12 cellular contexts compared by ENCODE assay signal in genomic region chr3:183449791-183450190, GRCh38. TPM values are rescaled to one million over a fixed set of nuclear protein-coding genes. Genes with fewer than 3 reads are reported as not detected.
DNase-seq lines count a peak whose midpoint lies in the region; ATAC-seq, FAIRE-seq and TF ChIP-seq lines count a peak whose summit lies in the region.
"Had no signal": no experiment of that assay in that cellular context is flagged by ENCODE, and none has a peak within 500 bp of the region (broad histone marks: within the 10 kb centered on the region; RNA-seq: fewer than 3 reads in every experiment).

No MANE protein-coding gene starts in this region.

- CTCF ChIA-PET in HepG2 (lab: Yijun Ruan, JAX; ENCODE audit: low intra/inter-chr PET ratio, low total read pairs), result no interaction called here

- FAIRE-seq in HepG2 (lab: Jason Lieb, UNC), result no peak

- TF ChIP-seq POLR2A in HepG2 (IDR thresholded peaks at IDR 0.05; ENCODE audit: insufficient read depth in 1 of 2, low read depth in 2 of 2, low read length in 2 of 2) (no peak), right lobe of liver (IDR thresholded peaks at IDR 0.05) (no peak)

- DNase-seq in HepG2 (ENCODE audit: low spot score) (no peak), right lobe of liver (no peak), dorsolateral prefrontal cortex (no peak), nephron progenitor cell (no peak), OCI-M2 (lab: John Stamatoyannopoulos, UW; ENCODE audit: unreplicated experiment) (no peak), putamen (ENCODE audit: low spot score) (no peak)
- no peak for DNase-seq in natural killer cell treated with Interleukin-12 subunit alpha and Interleukin-12 subunit beta and Interleukin-15 and Interleukin-18, amount 100 ng/mL, for 72 hours (ENCODE audit: low spot score)
- DNase-seq: activated CD4-positive, alpha-beta memory T cell treated with anti-CD3 and anti-CD28 coated beads for 36 hours; activated T-cell treated with anti-CD3 and anti-CD28 coated beads, Interleukin-2, amount 50 U/mL, for 72 hours; NCI-H187 had no signal

- peaks cover 8% of the 10 kb centered on the region for H3K79me2 ChIP-seq in HepG2 (ENCODE audit: insufficient read depth, low read length)

- no peak overlapping the region for H3K27ac ChIP-seq in HepG2 (ENCODE audit: extremely low read length, insufficient read depth, low read length)
- H3K27ac ChIP-seq in right lobe of liver, result no peak overlapping the region
- peak overlapping the region in 27 of 59 donors; percentile 2 to 93 (median 36) for H3K27ac ChIP-seq in dorsolateral prefrontal cortex

- ATAC-seq in HepG2, result no peak
- ATAC-seq in right lobe of liver, result no peak
- ATAC-seq in natural killer cell treated with Interleukin-12 subunit alpha and Interleukin-12 subunit beta and Interleukin-15 and Interleukin-18, amount 100 ng/mL, for 72 hours, result no peak
- ATAC-seq in GM18868 (IDR thresholded peaks at IDR 0.05; ENCODE audit: unreplicated experiment), result no peak
- ATAC-seq: activated T-cell treated with anti-CD3 and anti-CD28 coated beads, Interleukin-2, amount 50 U/mL, for 72 hours had no signal

- H3K27me3 ChIP-seq in HepG2 (ENCODE audit: control insufficient read depth in 1 of 2, insufficient read depth in 2 of 2, low read length in 2 of 2) (no peaks in the 10 kb centered on the region; a peak in 2 of 5 replicates), right lobe of liver (no peaks in the 10 kb centered on the region), dorsolateral prefrontal cortex (no peaks in the 10 kb centered on the region)

- peaks cover 22% of the 10 kb centered on the region for H3K4me1 ChIP-seq in HepG2 (ENCODE audit: insufficient read depth, low read length)
- peaks cover 0 to 6% (median 0%) of the 10 kb centered on the region in 4 donors for H3K4me1 ChIP-seq in right lobe of liver

- no peak overlapping the region for H3K4me3 ChIP-seq in HepG2 (replicated peaks in 1 of 3; ENCODE audit: insufficient read depth in 1 of 3, low read depth in 2 of 3, low read length in 3 of 3)
- H3K4me3 ChIP-seq in right lobe of liver, result no peak overlapping the region
- peak overlapping the region in 58 of 59 donors; percentile 3 to 93 (median 80) for H3K4me3 ChIP-seq in dorsolateral prefrontal cortex

- H3K27ac Mint-ChIP-seq in nephron progenitor cell, result no peak overlapping the region
- H3K27ac Mint-ChIP-seq in natural killer cell treated with Interleukin-12 subunit alpha and Interleukin-12 subunit beta and Interleukin-15 and Interleukin-18, amount 100 ng/mL, for 72 hours, result no peak overlapping the region
- H3K27ac Mint-ChIP-seq: activated CD4-positive, alpha-beta memory T cell treated with anti-CD3 and anti-CD28 coated beads for 36 hours; activated T-cell treated with anti-CD3 and anti-CD28 coated beads, Interleukin-2, amount 50 U/mL, for 72 hours had no signal

- no peaks in the 10 kb centered on the region for H4K20me1 ChIP-seq in HepG2 (ENCODE audit: insufficient read depth, low read length)

- intact Hi-C loops in HepG2 (cut with micrococcal nuclease; ENCODE audit: unreplicated experiment), result no loop called here
- intact Hi-C loops in right lobe of liver (cut with DNase I), result no loop called here
- intact Hi-C loops in dorsolateral prefrontal cortex (cut with DNase I), result loop anchor here (5.0 to 10.0 kb wide), 3 partner anchors 57 to 347 kb away; no protein-coding TSS in a partner anchor

- peaks cover 4% of the 10 kb centered on the region for H3K9me3 Mint-ChIP-seq in nephron progenitor cell
- no peaks in the 10 kb centered on the region for H3K9me3 Mint-ChIP-seq in natural killer cell treated with Interleukin-12 subunit alpha and Interleukin-12 subunit beta and Interleukin-15 and Interleukin-18, amount 100 ng/mL, for 72 hours
- H3K9me3 Mint-ChIP-seq: activated CD4-positive, alpha-beta memory T cell treated with anti-CD3 and anti-CD28 coated beads for 36 hours; activated T-cell treated with anti-CD3 and anti-CD28 coated beads, Interleukin-2, amount 50 U/mL, for 72 hours had no signal

- no peak for TF ChIP-seq CTCF in HepG2 (CRISPR knock-in tag; IDR thresholded peaks at IDR 0.05)
- TF ChIP-seq CTCF in right lobe of liver (IDR thresholded peaks at IDR 0.05), result no peak
- TF ChIP-seq CTCF in dorsolateral prefrontal cortex (IDR thresholded peaks at IDR 0.05 in 54 of 56, conservative IDR thresholded peaks at IDR 0.05 in 2 of 56; ENCODE audit: low read depth in 1 of 56, partially characterized antibody in 56 of 56), result peak in 1 of 56 donors; percentile 3
- no peak for TF ChIP-seq CTCF in nephron progenitor cell (IDR thresholded peaks at IDR 0.05)

- TF ChIP-seq EP300 in HepG2 (IDR thresholded peaks at IDR 0.05; ENCODE audit: low read depth in 2 of 2, low read length in 2 of 2), result no peak
- no peak for TF ChIP-seq EP300 in HepG2 (CRISPR knock-in tag; IDR thresholded peaks at IDR 0.05; ENCODE audit: borderline replicate concordance)

- no peaks in the 10 kb centered on the region for H3K9me3 ChIP-seq in HepG2 (ENCODE audit: low read length)
- H3K9me3 ChIP-seq in right lobe of liver, result no peaks in the 10 kb centered on the region

- H3K36me3 Mint-ChIP-seq in nephron progenitor cell (ENCODE audit: low read depth), result peaks cover 25% of the 10 kb centered on the region
- peaks cover 1% of the 10 kb centered on the region for H3K36me3 Mint-ChIP-seq in natural killer cell treated with Interleukin-12 subunit alpha and Interleukin-12 subunit beta and Interleukin-15 and Interleukin-18, amount 100 ng/mL, for 72 hours

- POLR2A ChIA-PET in HepG2 (lab: Yijun Ruan, JAX), result no interaction called here

- H3K4me1 Mint-ChIP-seq in nephron progenitor cell, result peaks cover 30% of the 10 kb centered on the region
- peaks cover 24 to 25% of the 10 kb centered on the region in 2 donors for H3K4me1 Mint-ChIP-seq in natural killer cell treated with Interleukin-12 subunit alpha and Interleukin-12 subunit beta and Interleukin-15 and Interleukin-18, amount 100 ng/mL, for 72 hours (ENCODE audit: low read depth in 2 of 2)

- TF ChIP-seq RAD21 in HepG2 (CRISPR knock-in tag; IDR thresholded peaks at IDR 0.05), result no peak

- 100% methylated on average over 1 of the region's 1 CpG for WGBS in HepG2 (ENCODE audit: low lambda C conversion rate)
- WGBS in right lobe of liver (ENCODE audit: insufficient coverage, low coverage, low lambda C conversion rate, missing lambda C conversion rate), result 80% methylated on average over 1 of the region's 1 CpG

- in situ Hi-C loops in HepG2 (cut with HindIII; ENCODE audit: extremely low pct_ligation_motif_present, low pct_unique_long_range_greater_than_20kb), result no loop called here

- H3K9ac ChIP-seq in HepG2 (ENCODE audit: insufficient read depth, low read depth, low read length), result 0 out of 2 replicates have a peak overlapping the region, but pooled peaks have one; percentile 26

- H3K36me3 ChIP-seq in HepG2 (replicated peaks in 1 of 2; ENCODE audit: control insufficient read depth in 1 of 2, insufficient read depth in 2 of 2, low read length in 2 of 2) (peaks cover 1 to 6% of the 10 kb centered on the region in 2 experiments; a peak in 1 of 5 replicates), right lobe of liver (peaks cover 0 to 3% (median 1%) of the 10 kb centered on the region in 4 donors)

- BruUV-seq in HepG2 (replicated peaks; lab: Mats Ljungman, UMichigan), result no TSS peak

- H2AFZ ChIP-seq in HepG2 (ENCODE audit: low read length), result no peak overlapping the region

- peak overlapping the region; percentile 81; the same call in 1 of the 2 replicates for H3K4me2 ChIP-seq in HepG2 (ENCODE audit: low read depth, low read length)

- peak overlapping the region; percentile 63 for H3K4me3 Mint-ChIP-seq in nephron progenitor cell
- H3K4me3 Mint-ChIP-seq in natural killer cell treated with Interleukin-12 subunit alpha and Interleukin-12 subunit beta and Interleukin-15 and Interleukin-18, amount 100 ng/mL, for 72 hours, result no peak overlapping the region
- H3K4me3 Mint-ChIP-seq: activated CD4-positive, alpha-beta memory T cell treated with anti-CD3 and anti-CD28 coated beads for 36 hours; activated T-cell treated with anti-CD3 and anti-CD28 coated beads, Interleukin-2, amount 50 U/mL, for 72 hours had no signal

- peaks cover 5% of the 10 kb centered on the region for H3K27me3 Mint-ChIP-seq in nephron progenitor cell (ENCODE audit: low read depth, poor library complexity)
- H3K27me3 Mint-ChIP-seq in natural killer cell treated with Interleukin-12 subunit alpha and Interleukin-12 subunit beta and Interleukin-15 and Interleukin-18, amount 100 ng/mL, for 72 hours, result no peaks in the 10 kb centered on the region
- H3K27me3 Mint-ChIP-seq: activated CD4-positive, alpha-beta memory T cell treated with anti-CD3 and anti-CD28 coated beads for 36 hours had no signal

RNA-seq across cellular contexts. Expression of gene MCF2L2, which starts 21.4 kb away (rescaled TPM):
- total RNA-seq in HepG2 (2016; rRNA removed; fragmentation: Illumina TruSeq; extraction: Trizol), result not detected in 2 replicates
- not detected in 2 replicates for total RNA-seq in HepG2 (2016; cell fraction: cytosol; rRNA removed; fragmentation: Illumina TruSeq; extraction: Trizol; ENCODE audit: low read depth)
- total RNA-seq in HepG2 (2016; cell fraction: insoluble cytoplasmic fraction; rRNA removed; fragmentation: Illumina TruSeq; extraction: Trizol), result not detected in 2 replicates
- total RNA-seq in HepG2 (2016; cell fraction: membrane; rRNA removed; fragmentation: Illumina TruSeq; extraction: Trizol), result not detected in 2 replicates
- 0.09 TPM in 1 of 2 replicates, not detected in the other for total RNA-seq in HepG2 (2016; cell fraction: nucleus; rRNA removed; fragmentation: Illumina TruSeq; extraction: Trizol)
- not detected in 2 replicates for polyA plus RNA-seq in HepG2 (2011; rRNA removed)
- not detected in 2 replicates for polyA plus RNA-seq in HepG2 (2011; cell fraction: cytosol; rRNA removed)
- polyA plus RNA-seq in HepG2 (2011; cell fraction: nucleus; rRNA removed), result 0.03 TPM in 1 of 2 replicates, not detected in the other
- polyA plus RNA-seq in HepG2 (2012), result not detected in 2 replicates
- not detected in 2 replicates for polyA plus RNA-seq in HepG2 (2016; cell fraction: cytosol; fragmentation: Illumina TruSeq; extraction: Trizol; ENCODE audit: low read depth)
- not detected in 2 replicates for polyA plus RNA-seq in HepG2 (2016; cell fraction: insoluble cytoplasmic fraction; fragmentation: Illumina TruSeq; extraction: Trizol; ENCODE audit: low read depth)
- polyA plus RNA-seq in HepG2 (2016; cell fraction: membrane; fragmentation: Illumina TruSeq; extraction: Trizol; ENCODE audit: low read depth), result not detected in 2 replicates
- polyA plus RNA-seq in HepG2 (2016; cell fraction: nucleus; fragmentation: Illumina TruSeq; extraction: Trizol; ENCODE audit: insufficient read depth, low read depth), result not detected in 2 replicates
- 0.02 and 0.23 TPM in 2 replicates for polyA minus RNA-seq in HepG2 (2011; rRNA and poly(A)+ RNA removed; ENCODE audit: low replicate concordance)
- not detected in 2 replicates for polyA minus RNA-seq in HepG2 (2011; cell fraction: cytosol; rRNA and poly(A)+ RNA removed)
- polyA minus RNA-seq in HepG2 (2011; cell fraction: nucleus; rRNA and poly(A)+ RNA removed), result 0.37 TPM in 1 of 2 replicates, not detected in the other
- under 1 TPM in 5 of 6 experiments, not detected in 1; 0.07 to 0.19 (median 0.17) TPM for total RNA-seq in right lobe of liver
- 100 to 1,000 TPM in 110 of 120 experiments, 10 to 100 TPM in 10; 61.2 to 266 (median 124) TPM for total RNA-seq in dorsolateral prefrontal cortex
- 1 to 10 TPM; 3.0 to 3.3 TPM for total RNA-seq in natural killer cell treated with Interleukin-12 subunit alpha and Interleukin-12 subunit beta and Interleukin-15 and Interleukin-18, amount 100 ng/mL, for 72 hours
- polyA plus RNA-seq: AG04450 had no signal

Comparison
In these comparisons a context has a peak if more than half of its experiments do, and no peak if none do; other contexts are left out.
1. H3K4me3 ChIP-seq: peak in dorsolateral prefrontal cortex (58 of 59); none in HepG2 (0 of 3) and right lobe of liver (0 of 3).
2. RNA of gene MCF2L2, which starts 21.4 kb away (total RNA-seq): 61.2 to 266 TPM in dorsolateral prefrontal cortex; 3.0 to 3.3 TPM in natural killer cell treated with Interleukin-12 subunit alpha and Interleukin-12 subunit beta and Interleukin-15 and Interleukin-18, amount 100 ng/mL, for 72 hours, 0.07 to 0.19 TPM in right lobe of liver and 0.09 TPM in HepG2; every median in the first group is over 10 times any median in the second.
3. intact Hi-C loops: an anchor here in dorsolateral prefrontal cortex (5.0 to 10.0 kb wide); none called in HepG2 and right lobe of liver.